Comparison of ENCODE assay signal across 17 cellular contexts in the genomic region with DNA sequence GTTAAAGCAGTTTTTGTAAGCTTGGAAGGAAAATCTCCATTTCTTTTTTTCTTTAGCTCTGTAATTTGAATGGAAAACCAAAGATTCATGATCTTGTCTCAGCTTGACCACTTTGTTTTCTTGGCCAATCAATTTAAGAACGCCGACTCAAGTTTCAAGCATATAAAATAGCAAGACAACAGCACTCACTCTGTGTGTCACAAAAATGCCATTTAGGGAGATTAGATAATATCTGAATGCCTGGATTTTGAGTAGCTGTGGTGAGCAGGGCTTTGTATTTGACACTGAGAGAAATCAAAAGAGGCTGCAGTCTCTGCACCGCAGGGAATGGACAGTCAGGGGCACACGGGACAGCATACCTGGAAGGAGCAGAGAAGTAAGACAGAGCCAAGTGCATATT.
"Had no signal": no experiment of that assay in that cellular context is flagged by ENCODE, and none has a peak within 500 bp of the region (broad histone marks: within the 10 kb centered on the region; RNA-seq: fewer than 3 reads in every experiment).

No MANE protein-coding gene starts in this region.

- H3K9me3 Mint-ChIP-seq: stimulated activated naive B cell treated with anti-CD40 and anti-IgM and Interleukin-4, amounts not matched to agents 10 μg/mL and 1 μg/mL and 100 μg/mL, for 72 hours had no signal

- DNase-seq: cortex of kidney; effector memory CD8-positive, alpha-beta T cell; mesenchymal stem cell; naive thymus-derived CD8-positive, alpha-beta T cell; occipital lobe; ovary; right lobe of liver; stimulated activated CD4-positive, alpha-beta T cell treated with anti-CD3 and anti-CD28 coated beads, Interleukin-15, amount 100 ng/mL, for 24 hours; stimulated activated CD4-positive, alpha-beta T cell treated with anti-CD3 and anti-CD28 coated beads, Interleukin-2, amount 100 ng/mL, for 48 hours; stimulated activated naive B cell treated with anti-CD40 and anti-IgM and Interleukin-4, amounts not matched to agents 10 μg/mL and 1 μg/mL and 100 μg/mL, for 72 hours; upper lobe of right lung; uterus had no signal

- H3K4me1 Mint-ChIP-seq: naive thymus-derived CD8-positive, alpha-beta T cell had no signal

- H3K27ac Mint-ChIP-seq: effector memory CD8-positive, alpha-beta T cell; naive thymus-derived CD8-positive, alpha-beta T cell; stimulated activated naive B cell treated with anti-CD40 and anti-IgM and Interleukin-4, amounts not matched to agents 10 μg/mL and 1 μg/mL and 100 μg/mL, for 72 hours; stimulated activated naive CD8-positive, alpha-beta T cell treated with anti-CD3 and anti-CD28 coated beads, Interleukin-15, Interleukin-2, amounts not matched to agents 100 ng/mL and 50 ng/mL, for 24 hours had no signal

- H3K9me3 ChIP-seq: ovary, right lobe of liver, thoracic aorta, tibial nerve, upper lobe of right lung, uterus had no signal

- H3K27me3 Mint-ChIP-seq: effector memory CD8-positive, alpha-beta T cell; stimulated activated naive B cell treated with anti-CD40 and anti-IgM and Interleukin-4, amounts not matched to agents 10 μg/mL and 1 μg/mL and 100 μg/mL, for 72 hours; stimulated activated naive CD8-positive, alpha-beta T cell treated with anti-CD3 and anti-CD28 coated beads, Interleukin-15, Interleukin-2, amounts not matched to agents 100 ng/mL and 50 ng/mL, for 24 hours had no signal

- H3K36me3 Mint-ChIP-seq: naive thymus-derived CD8-positive, alpha-beta T cell; stimulated activated naive B cell treated with anti-CD40 and anti-IgM and Interleukin-4, amounts not matched to agents 10 μg/mL and 1 μg/mL and 100 μg/mL, for 72 hours had no signal

- H3K4me1 ChIP-seq: right lobe of liver, tibial nerve, upper lobe of right lung, uterus had no signal

- H3K4me3 Mint-ChIP-seq: effector memory CD8-positive, alpha-beta T cell; naive thymus-derived CD8-positive, alpha-beta T cell; stimulated activated naive B cell treated with anti-CD40 and anti-IgM and Interleukin-4, amounts not matched to agents 10 μg/mL and 1 μg/mL and 100 μg/mL, for 72 hours; stimulated activated naive CD8-positive, alpha-beta T cell treated with anti-CD3 and anti-CD28 coated beads, Interleukin-15, Interleukin-2, amounts not matched to agents 100 ng/mL and 50 ng/mL, for 24 hours had no signal

- H3K27ac ChIP-seq: ovary, right lobe of liver, thoracic aorta, tibial nerve, upper lobe of right lung, uterus had no signal

- H3K27me3 ChIP-seq: ovary, right lobe of liver, tibial nerve, upper lobe of right lung, uterus had no signal

- ATAC-seq: effector memory CD8-positive, alpha-beta T cell; left lobe of liver; naive thymus-derived CD8-positive, alpha-beta T cell; right lobe of liver; stimulated activated naive B cell treated with anti-CD40 and anti-IgM and Interleukin-4, amounts not matched to agents 10 μg/mL and 1 μg/mL and 100 μg/mL, for 72 hours; upper lobe of right lung had no signal

- H3K36me3 ChIP-seq: ovary, right lobe of liver, thoracic aorta, tibial nerve, upper lobe of right lung, uterus had no signal

- H3K4me3 ChIP-seq: lung, ovary, right lobe of liver, thoracic aorta, tibial nerve, upper lobe of right lung, uterus had no signal
